Comparison of ENCODE assay signal across 21 cellular contexts in genomic region chr3:157906627-157907026, GRCh38.
A peak's percentile ranks its signal among the peaks of the same experiment; 100 is the strongest.
DNase-seq lines count a peak whose midpoint lies in the region; ATAC-seq and TF ChIP-seq lines count a peak whose summit lies in the region.
"Had no signal": no experiment of that assay in that cellular context is flagged by ENCODE, and none has a peak within 500 bp of the region (broad histone marks: within the 10 kb centered on the region; RNA-seq: fewer than 3 reads in every experiment).

No MANE protein-coding gene starts in this region.

- no peak for TF ChIP-seq POLR2A in HCT116 (IDR thresholded peaks at IDR 0.05; ENCODE audit: borderline replicate concordance, extremely low read depth, insufficient read depth, insufficient read length)

- intact Hi-C loops in HCT116 (cut with micrococcal nuclease): no loop called here

- no peak for ATAC-seq in HCT116

- H3K4me3 ChIP-seq in AG10803 (ENCODE audit: low read length): no peak overlapping the region
- no peak overlapping the region for H3K4me3 ChIP-seq in HCT116 (replicated peaks in 1 of 2; ENCODE audit: low read depth in 1 of 2, low read length in 2 of 2)
- H3K4me3 ChIP-seq: coronary artery, hepatocyte, sigmoid colon, testis had no signal

- no peak overlapping the region for H3K4me2 ChIP-seq in HCT116 (ENCODE audit: low read length)
- H3K4me2 ChIP-seq: hepatocyte had no signal

- H2AFZ ChIP-seq in HCT116 (ENCODE audit: low read depth, low read length, poor library complexity, severe bottlenecking): no peak overlapping the region
- H2AFZ ChIP-seq: hepatocyte had no signal

- H3K27me3 ChIP-seq in HCT116 (ENCODE audit: insufficient read depth, low read length): no peaks in the 10 kb centered on the region
- H3K27me3 ChIP-seq: hepatocyte, neutrophil, sigmoid colon, testis had no signal

- BruUV-seq in HCT116 (replicated peaks; lab: Mats Ljungman, UMichigan): no TSS peak

- CTCF ChIA-PET in HCT116 (lab: Charles Lee): no interaction called here

- peak; percentile 48 for TF ChIP-seq RAD21 in HCT116 (IDR thresholded peaks at IDR 0.05; ENCODE audit: low read depth)

- no peaks in the 10 kb centered on the region for H4K20me1 ChIP-seq in HCT116 (ENCODE audit: insufficient read depth)

- RAD21 ChIA-PET in HCT116 (lab: Charles Lee; ENCODE audit: low non-redundant PET in 1 of 2, low total read pairs in 2 of 2, uncharacterized antibody in 2 of 2, unreplicated experiment in 2 of 2): no interaction called here

- no peaks in the 10 kb centered on the region for H3K9me2 ChIP-seq in HCT116 (ENCODE audit: insufficient read depth)

- H3K79me2 ChIP-seq in HCT116 (ENCODE audit: insufficient read depth, low read length): no peaks in the 10 kb centered on the region
- H3K79me2 ChIP-seq: hepatocyte had no signal

- no peaks in the 10 kb centered on the region for H3K9me3 ChIP-seq in HCT116 (ENCODE audit: control insufficient read depth in 1 of 2, insufficient read depth in 1 of 2, low read depth in 1 of 2, low read length in 2 of 2)
- H3K9me3 ChIP-seq: neutrophil, testis had no signal

- no peaks in the 10 kb centered on the region for H3K36me3 ChIP-seq in HCT116 (ENCODE audit: control insufficient read depth in 1 of 2, insufficient read depth in 2 of 2, low read length in 2 of 2)
- H3K36me3 ChIP-seq: neutrophil, sigmoid colon had no signal

- H3K4me1 ChIP-seq in HCT116 (ENCODE audit: control insufficient read depth in 1 of 2, insufficient read depth in 2 of 2, low read length in 2 of 2): no peaks in the 10 kb centered on the region
- H3K4me1 ChIP-seq: sigmoid colon, testis had no signal

- peak; percentile 71 for DNase-seq in AG10803 (ENCODE audit: low read depth)
- DNase-seq in HCT116 (ENCODE audit: low read depth, low spot score): no peak
- peak; percentile 8 for DNase-seq in amniotic stem cell (lab: John Stamatoyannopoulos, UW)
- peak; percentile 38 for DNase-seq in iris pigment epithelial cell (ENCODE audit: low read depth)
- DNase-seq in LoVo (ENCODE audit: low spot score): no peak
- no peak for DNase-seq in NK-92 (lab: John Stamatoyannopoulos, UW; ENCODE audit: unreplicated experiment)
- no peak for DNase-seq in GM19240 (ENCODE audit: insufficient read length, low spot score)
- DNase-seq: activated CD4-positive, CD25-positive, alpha-beta regulatory T cell treated with anti-CD3 and anti-CD28 coated beads, Interleukin-2, amount 50 U/mL, for 72 hours; activated effector memory CD4-positive, alpha-beta T cell treated with Interleukin-2 at 50 U/mL for 16 hours; CD4-positive, CD25-positive, alpha-beta regulatory T cell; GOT3; NCI-H1436; NCI-H345; sigmoid colon; stimulated activated CD4-positive, alpha-beta T cell treated with anti-CD3 and anti-CD28 coated beads, Interleukin-2, amount 100 ng/mL, for 48 hours; T1000; testis had no signal

- POLR2A ChIA-PET in HCT116 (lab: Charles Lee): no interaction called here

- H3K27ac ChIP-seq in HCT116 (ENCODE audit: low read depth, low read length): no peak overlapping the region
- H3K27ac ChIP-seq: coronary artery, epithelial cell of prostate, hepatocyte, neutrophil, sigmoid colon, testis had no signal

- TF ChIP-seq CTCF in AG10803 (conservative IDR thresholded peaks at IDR 0.05; ENCODE audit: low read length): peak; percentile 72
- TF ChIP-seq CTCF in HCT116 (IDR thresholded peaks at IDR 0.05 in 2 of 3, conservative IDR thresholded peaks at IDR 0.05 in 1 of 3; ENCODE audit: borderline replicate concordance in 1 of 3, insufficient read depth in 1 of 3, low read depth in 2 of 3, low read length in 2 of 3): peak in 2 of 3 experiments; percentile 20 to 24; a peak in 2 of 6 replicates

- no peak overlapping the region for H3K9ac ChIP-seq in HCT116 (ENCODE audit: low read length)

TF ChIP-seq in HCT116, 20 proteins besides CTCF, POLR2A, EP300 and RAD21:
- no peak for TF ChIP-seq ELF1 (IDR thresholded peaks at IDR 0.05; ENCODE audit: borderline replicate concordance, low read depth)

Comparison
In these comparisons a context has a peak if more than half of its experiments do, and no peak if none do; other contexts are left out.
1. DNase-seq: peak in AG10803 (single experiment), amniotic stem cell (single experiment) and iris pigment epithelial cell (single experiment); none in HCT116 (single experiment), LoVo (single experiment), NK-92 (single experiment) and GM19240 (single experiment).